Comparison of ENCODE assay signal across 11 cellular contexts in genomic region chr13:28329395-28330158, GRCh38.
DNase-seq lines count a peak whose midpoint lies in the region; ATAC-seq lines count a peak whose summit lies in the region.
"Had no signal": no experiment of that assay in that cellular context is flagged by ENCODE, and none has a peak within 500 bp of the region (broad histone marks: within the 10 kb centered on the region; RNA-seq: fewer than 3 reads in every experiment).

No MANE protein-coding gene starts in this region.

- intact Hi-C loops in left cardiac atrium (cut with DNase I) = loop anchor here in 1 of 2 donors (5.0 to 10.0 kb wide), 2 partner anchors 63 to 465 kb away; no protein-coding TSS in a partner anchor
- intact Hi-C loops in activated T-helper 2 cell treated with anti-CD3 and anti-CD28 coated beads, Interferon-gamma antibody, Interleukin-2, Interleukin-4, amounts not matched to agents 10 μg/mL and 5 μg/mL and 100 μg/mL, durations not matched to agents 14 hours and 24 hours and 36 hours (cut with micrococcal nuclease) = no loop called here

- H3K27ac Mint-ChIP-seq in activated T-helper 2 cell treated with anti-CD3 and anti-CD28 coated beads, Interferon-gamma antibody, Interleukin-2, Interleukin-4, amounts not matched to agents 10 μg/mL and 5 μg/mL and 100 μg/mL, durations not matched to agents 14 hours and 24 hours and 36 hours = no peak overlapping the region
- H3K27ac Mint-ChIP-seq: brain had no signal

- no peaks in the 10 kb centered on the region for H3K4me1 Mint-ChIP-seq in activated T-helper 2 cell treated with anti-CD3 and anti-CD28 coated beads, Interferon-gamma antibody, Interleukin-2, Interleukin-4, amounts not matched to agents 10 μg/mL and 5 μg/mL and 100 μg/mL, durations not matched to agents 14 hours and 24 hours and 36 hours (ENCODE audit: low read depth)
- H3K4me1 Mint-ChIP-seq: brain had no signal

- H3K27me3 Mint-ChIP-seq in activated T-helper 2 cell treated with anti-CD3 and anti-CD28 coated beads, Interferon-gamma antibody, Interleukin-2, Interleukin-4, amounts not matched to agents 10 μg/mL and 5 μg/mL and 100 μg/mL, durations not matched to agents 14 hours and 24 hours and 36 hours (ENCODE audit: low read depth) = peaks cover 3% of the 10 kb centered on the region

- no peaks in the 10 kb centered on the region for H3K36me3 Mint-ChIP-seq in activated T-helper 2 cell treated with anti-CD3 and anti-CD28 coated beads, Interferon-gamma antibody, Interleukin-2, Interleukin-4, amounts not matched to agents 10 μg/mL and 5 μg/mL and 100 μg/mL, durations not matched to agents 14 hours and 24 hours and 36 hours (ENCODE audit: low read depth)
- H3K36me3 Mint-ChIP-seq: brain had no signal

- H3K9me3 Mint-ChIP-seq in activated T-helper 2 cell treated with anti-CD3 and anti-CD28 coated beads, Interferon-gamma antibody, Interleukin-2, Interleukin-4, amounts not matched to agents 10 μg/mL and 5 μg/mL and 100 μg/mL, durations not matched to agents 14 hours and 24 hours and 36 hours = no peaks in the 10 kb centered on the region
- H3K9me3 Mint-ChIP-seq: brain had no signal

- DNase-seq in EL (peak; percentile 96), amniotic stem cell (lab: John Stamatoyannopoulos, UW) (peak; percentile 61), left cardiac atrium (peak; percentile 48), renal cortical epithelial cell (ENCODE audit: low read depth) (peak; percentile 12), COLO668 (lab: John Stamatoyannopoulos, UW; ENCODE audit: unreplicated experiment) (no peak), glomerular visceral epithelial cell (ENCODE audit: extremely low spot score) (no peak)
- DNase-seq in activated T-helper 2 cell treated with anti-CD3 and anti-CD28 coated beads, Interferon-gamma antibody, Interleukin-2, Interleukin-4, amounts not matched to agents 10 μg/mL and 5 μg/mL and 100 μg/mL, durations not matched to agents 14 hours and 24 hours and 36 hours (ENCODE audit: low spot score) = no peak
- no peak for DNase-seq in activated CD4-positive, alpha-beta T cell treated with anti-CD3 and anti-CD28 coated beads for 1 hour
- DNase-seq: stimulated activated CD4-positive, alpha-beta T cell treated with anti-CD3 and anti-CD28 coated beads, Interleukin-2, amount 100 ng/mL, for 48 hours; T-helper 2 cell had no signal

- ATAC-seq in left cardiac atrium = peak; percentile 82 to 90

- no peak overlapping the region for H3K4me3 Mint-ChIP-seq in activated T-helper 2 cell treated with anti-CD3 and anti-CD28 coated beads, Interferon-gamma antibody, Interleukin-2, Interleukin-4, amounts not matched to agents 10 μg/mL and 5 μg/mL and 100 μg/mL, durations not matched to agents 14 hours and 24 hours and 36 hours (ENCODE audit: low read depth)
- H3K4me3 Mint-ChIP-seq: brain had no signal

Comparison
In these comparisons a context has a peak if more than half of its experiments do, and no peak if none do; other contexts are left out.
1. DNase-seq: peak in EL (single experiment), amniotic stem cell (single experiment), left cardiac atrium (single experiment) and renal cortical epithelial cell (single experiment); none in COLO668 (single experiment), activated T-helper 2 cell treated with anti-CD3 and anti-CD28 coated beads, Interferon-gamma antibody, Interleukin-2, Interleukin-4, amounts not matched to agents 10 μg/mL and 5 μg/mL and 100 μg/mL, durations not matched to agents 14 hours and 24 hours and 36 hours (single experiment), activated CD4-positive, alpha-beta T cell treated with anti-CD3 and anti-CD28 coated beads for 1 hour (single experiment) and glomerular visceral epithelial cell (single experiment).